Comparison of ENCODE assay signal across 10 cellular contexts in the genomic region with DNA sequence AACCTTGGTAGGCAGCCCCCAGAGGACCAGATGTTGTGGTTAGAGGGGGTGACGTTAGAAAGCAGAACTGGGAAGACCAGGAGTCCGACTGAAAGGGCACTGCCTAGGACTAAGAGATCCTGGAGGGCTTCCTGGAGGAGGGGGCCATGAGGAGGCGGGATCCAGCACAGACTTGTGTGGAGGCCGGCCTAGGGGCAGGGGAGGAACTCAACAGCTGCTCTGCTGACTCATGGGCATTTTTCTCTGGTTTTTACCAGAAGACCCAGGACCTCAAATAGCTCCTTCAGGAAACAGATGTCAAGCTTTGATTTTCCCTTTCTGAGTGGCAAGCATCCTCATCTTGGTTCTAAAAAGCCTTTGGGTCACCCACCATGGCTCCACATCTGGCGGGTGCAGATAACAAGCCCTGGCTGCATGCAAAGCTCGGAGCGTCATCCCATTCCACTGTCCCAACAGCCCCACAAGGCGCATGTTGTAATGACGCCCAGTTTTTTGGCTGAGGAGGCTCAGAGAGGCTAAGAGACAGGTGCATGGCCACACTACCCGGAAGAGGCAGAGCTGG. TPM values are rescaled to one million over a fixed set of nuclear protein-coding genes. Genes with fewer than 3 reads are reported as not detected.
DNase-seq lines count a peak whose midpoint lies in the region; ATAC-seq and TF ChIP-seq lines count a peak whose summit lies in the region.
"Had no signal": no experiment of that assay in that cellular context is flagged by ENCODE, and none has a peak within 500 bp of the region (broad histone marks: within the 10 kb centered on the region; RNA-seq: fewer than 3 reads in every experiment).

No MANE protein-coding gene starts in this region.

- H3K36me3 ChIP-seq in mucosa of descending colon (ENCODE audit: low read depth) = no peaks in the 10 kb centered on the region

- no peak overlapping the region for H3K4me3 ChIP-seq in mucosa of descending colon

- H3K4me1 ChIP-seq in mucosa of descending colon (ENCODE audit: low read depth) = no peaks in the 10 kb centered on the region

- ATAC-seq in HG02884 (IDR thresholded peaks at IDR 0.05; ENCODE audit: unreplicated experiment) (peak; percentile 35), mucosa of descending colon (peak; percentile 20), HG03025 (IDR thresholded peaks at IDR 0.05; ENCODE audit: low FRiP score, unreplicated experiment) (no peak)
- no peak for ATAC-seq in activated T-cell treated with anti-CD3 and anti-CD28 coated beads, Interleukin-2, amount 50 U/mL, for 72 hours (replicated peaks in 1 of 2)

- H3K27ac Mint-ChIP-seq in activated T-cell treated with anti-CD3 and anti-CD28 coated beads, Interleukin-2, amount 50 U/mL, for 72 hours = peak overlapping the region; percentile 92

- intact Hi-C loops in mucosa of descending colon (cut with DNase I, micrococcal nuclease) = no loop called here

- no peak for TF ChIP-seq CTCF in mucosa of descending colon (IDR thresholded peaks at IDR 0.05)

- peaks cover 18 to 54% of the 10 kb centered on the region in 2 donors for H3K36me3 Mint-ChIP-seq in activated T-cell treated with anti-CD3 and anti-CD28 coated beads, Interleukin-2, amount 50 U/mL, for 72 hours (ENCODE audit: insufficient read depth in 2 of 2)

- peaks cover 61% of the 10 kb centered on the region for H3K4me1 Mint-ChIP-seq in activated T-cell treated with anti-CD3 and anti-CD28 coated beads, Interleukin-2, amount 50 U/mL, for 72 hours (ENCODE audit: low read depth)

- no peak overlapping the region for H3K4me3 Mint-ChIP-seq in activated T-cell treated with anti-CD3 and anti-CD28 coated beads, Interleukin-2, amount 50 U/mL, for 72 hours

- no peaks in the 10 kb centered on the region for H3K27me3 Mint-ChIP-seq in activated T-cell treated with anti-CD3 and anti-CD28 coated beads, Interleukin-2, amount 50 U/mL, for 72 hours (ENCODE audit: low read depth)

- H3K9me3 ChIP-seq in mucosa of descending colon = no peaks in the 10 kb centered on the region

- DNase-seq in GF-D8 (lab: John Stamatoyannopoulos, UW) = peak; percentile 85
- DNase-seq in activated T-cell treated with anti-CD3 and anti-CD28 coated beads, Interleukin-2, amount 50 U/mL, for 72 hours = no peak
- no peak for DNase-seq in mucosa of descending colon
- DNase-seq in hippocampal formation (lab: John Stamatoyannopoulos, UW) = no peak
- DNase-seq in NOMO-1 (lab: John Stamatoyannopoulos, UW; ENCODE audit: unreplicated experiment in 2 of 2) = no peak
- no peak for DNase-seq in AG08395 (ENCODE audit: low spot score)
- DNase-seq: NCI-H2081; stimulated activated CD4-positive, alpha-beta T cell treated with anti-CD3 and anti-CD28 coated beads, Interleukin-15, amount 100 ng/mL, for 24 hours had no signal

- H3K9me3 Mint-ChIP-seq in activated T-cell treated with anti-CD3 and anti-CD28 coated beads, Interleukin-2, amount 50 U/mL, for 72 hours = no peaks in the 10 kb centered on the region

RNA-seq across cellular contexts. Expression of a gene that starts 29.0 kb away (rescaled TPM):
- total RNA-seq in activated T-cell treated with anti-CD3 and anti-CD28 coated beads, Interleukin-2, amount 50 U/mL, for 72 hours = 100 to 1,000 TPM; 155 to 166 TPM
- 1 to 10 TPM in 2 of 3 donors, under 1 TPM in 1; 0.47 to 1.4 (median 1.0) TPM for total RNA-seq in mucosa of descending colon

Comparison
In these comparisons a context has a peak if more than half of its experiments do, and no peak if none do; other contexts are left out.
1. ATAC-seq: peak in HG02884 (single experiment) and mucosa of descending colon (single experiment); none in activated T-cell treated with anti-CD3 and anti-CD28 coated beads, Interleukin-2, amount 50 U/mL, for 72 hours (0 of 2) and HG03025 (single experiment).
2. RNA of a gene that starts 29.0 kb away (total RNA-seq): 155 to 166 TPM in activated T-cell treated with anti-CD3 and anti-CD28 coated beads, Interleukin-2, amount 50 U/mL, for 72 hours; 0.47 to 1.4 TPM in mucosa of descending colon; every median in the first group is over 10 times any median in the second.